ENCODE assay signal across 8 cellular contexts in genomic region chr20:371755-372542, GRCh38. TPM values are rescaled to one million over a fixed set of nuclear protein-coding genes. Genes with fewer than 3 reads are reported as not detected.
DNase-seq lines count a peak whose midpoint lies in the region; ATAC-seq and TF ChIP-seq lines count a peak whose summit lies in the region.

No MANE protein-coding gene starts in this region.

- ATAC-seq in GM18511 (IDR thresholded peaks at IDR 0.05; ENCODE audit: unreplicated experiment) (no peak), HG02884 (IDR thresholded peaks at IDR 0.05; ENCODE audit: unreplicated experiment) (no peak)

- no peaks in the 10 kb centered on the region for H3K27me3 ChIP-seq in Peyer's patch

- no peaks in the 10 kb centered on the region for H3K9me3 ChIP-seq in Peyer's patch

- H3K36me3 ChIP-seq in Peyer's patch, result no peaks in the 10 kb centered on the region

- TF ChIP-seq CTCF in Peyer's patch (IDR thresholded peaks at IDR 0.05) (no peak), retinal pigment epithelial cell (conservative IDR thresholded peaks at IDR 0.05; ENCODE audit: low read depth, low read length) (no peak)

- no peak for TF ChIP-seq POLR2A in Peyer's patch (IDR thresholded peaks at IDR 0.05)

- H3K4me3 ChIP-seq in Peyer's patch (no peak overlapping the region), retinal pigment epithelial cell (ENCODE audit: low read length) (no peak overlapping the region)

- peaks cover 0 to 8% (median 0%) of the 10 kb centered on the region in 4 donors for H3K4me1 ChIP-seq in Peyer's patch

- peak overlapping the region in 1 of 4 donors; percentile 70 for H3K27ac ChIP-seq in Peyer's patch

- peak; percentile 23 for DNase-seq in SKM-1 treated with dmso at 0.1 percent for 144 hours (lab: John Stamatoyannopoulos, UW; ENCODE audit: unreplicated experiment)
- DNase-seq in SKM-1 (lab: John Stamatoyannopoulos, UW; ENCODE audit: unreplicated experiment), result no peak
- DNase-seq in Peyer's patch, result peak in 2 of 3 donors; percentile 24 to 76
- peak; percentile 90 for DNase-seq in fibroblast of peridontal ligament (ENCODE audit: extremely low read depth)
- DNase-seq in retinal pigment epithelial cell (ENCODE audit: low read depth), result peak; percentile 94
- DNase-seq in COR-L47 (lab: John Stamatoyannopoulos, UW), result no peak

RNA-seq across cellular contexts. Expression of gene TRIB3, which starts 8.6 kb away (rescaled TPM):
- 10 to 100 TPM in 2 of 4 donors, 1 to 10 TPM in 2; 8.3 to 22.7 (median 12.1) TPM for total RNA-seq in Peyer's patch

RNA-seq across cellular contexts. Expression of gene NRSN2, which starts 25.0 kb away (rescaled TPM):
- total RNA-seq in Peyer's patch, result 1 to 10 TPM; 2.1 to 5.5 (median 4.6) TPM

RNA-seq across cellular contexts. Expression of gene RBCK1, which starts 36.1 kb away (rescaled TPM):
- 100 to 1,000 TPM; 133 to 254 (median 154) TPM for total RNA-seq in Peyer's patch

RNA-seq across cellular contexts. Expression of gene SOX12, which starts 46.6 kb away (rescaled TPM):
- total RNA-seq in Peyer's patch, result 1 to 10 TPM; 1.4 to 7.4 (median 2.5) TPM

Comparison
In these comparisons a context has a peak if more than half of its experiments do, and no peak if none do; other contexts are left out.
1. DNase-seq: peak in SKM-1 treated with dmso at 0.1 percent for 144 hours (single experiment), Peyer's patch (2 of 3), fibroblast of peridontal ligament (single experiment) and retinal pigment epithelial cell (single experiment); none in SKM-1 (single experiment) and COR-L47 (single experiment).